Comparison of ENCODE assay signal across 9 cellular contexts in genomic region chr21:31446206-31446900, GRCh38.
DNase-seq lines count a peak whose midpoint lies in the region; ATAC-seq and TF ChIP-seq lines count a peak whose summit lies in the region.
"Had no signal": no experiment of that assay in that cellular context is flagged by ENCODE, and none has a peak within 500 bp of the region (broad histone marks: within the 10 kb centered on the region; RNA-seq: fewer than 3 reads in every experiment).

No MANE protein-coding gene starts in this region.

- H3K4me3 Mint-ChIP-seq in CD14-positive monocyte = peak overlapping the region in 1 of 2 donors; percentile 75
- no peak overlapping the region for H3K4me3 Mint-ChIP-seq in activated CD4-positive, alpha-beta T cell treated with anti-CD3 and anti-CD28 coated beads for 36 hours
- H3K4me3 Mint-ChIP-seq in dendritic cell treated with granulocyte-macrophage colony-stimulating factor and Interleukin-4, amounts not matched to agents 40 ng/mL and 50 ng/mL, for 4 days = no peak overlapping the region

- CTCF ChIA-PET in activated CD4-positive, alpha-beta T cell treated with anti-CD3 and anti-CD28 coated beads for 36 hours (lab: Charles Lee) = interaction anchor here (0.6 to 0.8 kb wide), 2 partner anchors 246 to 1958 kb away, joined by 3 read pairs; no protein-coding TSS in a partner anchor

- H3K36me3 Mint-ChIP-seq in CD14-positive monocyte = peaks cover 3 to 5% of the 10 kb centered on the region in 2 donors
- H3K36me3 Mint-ChIP-seq in activated CD4-positive, alpha-beta T cell treated with anti-CD3 and anti-CD28 coated beads for 36 hours (ENCODE audit: low read depth) = no peaks in the 10 kb centered on the region
- no peaks in the 10 kb centered on the region for H3K36me3 Mint-ChIP-seq in dendritic cell treated with granulocyte-macrophage colony-stimulating factor and Interleukin-4, amounts not matched to agents 40 ng/mL and 50 ng/mL, for 4 days (ENCODE audit: low read depth)

- no peak for TF ChIP-seq CTCF in CD14-positive monocyte (IDR thresholded peaks at IDR 0.05)

- H3K27me3 Mint-ChIP-seq in CD14-positive monocyte (ENCODE audit: low read depth in 3 of 3) = peaks cover 0 to 3% (median 0%) of the 10 kb centered on the region in 3 donors
- H3K27me3 Mint-ChIP-seq in activated CD4-positive, alpha-beta T cell treated with anti-CD3 and anti-CD28 coated beads for 36 hours = no peaks in the 10 kb centered on the region
- no peaks in the 10 kb centered on the region for H3K27me3 Mint-ChIP-seq in dendritic cell treated with granulocyte-macrophage colony-stimulating factor and Interleukin-4, amounts not matched to agents 40 ng/mL and 50 ng/mL, for 4 days

- in situ Hi-C loops in G401 (cut with HindIII; ENCODE audit: low sequenced_read_pairs) = no loop called here

- intact Hi-C loops in CD14-positive monocyte (cut with micrococcal nuclease) = loop anchor here (10.0 kb wide), 1 partner anchor 102 kb away; the partner anchor contains the start of gene TIAM1 (in 2 of the 2)
- intact Hi-C loops in activated CD4-positive, alpha-beta T cell treated with anti-CD3 and anti-CD28 coated beads for 36 hours (cut with DNase I, micrococcal nuclease) = no loop called here
- intact Hi-C loops in dendritic cell treated with granulocyte-macrophage colony-stimulating factor and Interleukin-4, amounts not matched to agents 40 ng/mL and 50 ng/mL, for 4 days (cut with micrococcal nuclease) = no loop called here

- peak; percentile 63 for ATAC-seq in HG02610 (IDR thresholded peaks at IDR 0.05; ENCODE audit: unreplicated experiment)
- ATAC-seq in activated CD4-positive, alpha-beta T cell treated with anti-CD3 and anti-CD28 coated beads for 36 hours = peak; percentile 86

- peak overlapping the region; percentile 31 to 88 (median 61) for H3K27ac Mint-ChIP-seq in CD14-positive monocyte
- peak overlapping the region; percentile 73 for H3K27ac Mint-ChIP-seq in activated CD4-positive, alpha-beta T cell treated with anti-CD3 and anti-CD28 coated beads for 36 hours
- peak overlapping the region; percentile 87 for H3K27ac Mint-ChIP-seq in dendritic cell treated with granulocyte-macrophage colony-stimulating factor and Interleukin-4, amounts not matched to agents 40 ng/mL and 50 ng/mL, for 4 days

- no peak for DNase-seq in CD14-positive monocyte (ENCODE audit: low spot score)
- DNase-seq in activated CD4-positive, alpha-beta T cell treated with anti-CD3 and anti-CD28 coated beads for 36 hours = peak; percentile 44
- DNase-seq in G401 (ENCODE audit: low spot score) = no peak
- DNase-seq in SW480 (ENCODE audit: low spot score) = no peak
- no peak for DNase-seq in NCI-H1417 (lab: John Stamatoyannopoulos, UW)
- DNase-seq in EL = no peak
- DNase-seq: BE2C had no signal

- POLR2A ChIA-PET in activated CD4-positive, alpha-beta T cell treated with anti-CD3 and anti-CD28 coated beads for 36 hours (lab: Charles Lee) = interaction anchor here (0.6 kb wide), 2 partner anchors 29 to 113 kb away, joined by 4 read pairs; no protein-coding TSS in a partner anchor

- peaks cover 0 to 12% (median 4%) of the 10 kb centered on the region in 7 donors for H3K9me3 Mint-ChIP-seq in CD14-positive monocyte
- peaks cover 2% of the 10 kb centered on the region for H3K9me3 Mint-ChIP-seq in activated CD4-positive, alpha-beta T cell treated with anti-CD3 and anti-CD28 coated beads for 36 hours (ENCODE audit: low read depth)
- no peaks in the 10 kb centered on the region for H3K9me3 Mint-ChIP-seq in dendritic cell treated with granulocyte-macrophage colony-stimulating factor and Interleukin-4, amounts not matched to agents 40 ng/mL and 50 ng/mL, for 4 days

- H3K4me1 Mint-ChIP-seq in CD14-positive monocyte = peaks cover 77% of the 10 kb centered on the region
- peaks cover 33% of the 10 kb centered on the region for H3K4me1 Mint-ChIP-seq in activated CD4-positive, alpha-beta T cell treated with anti-CD3 and anti-CD28 coated beads for 36 hours
- peaks cover 71% of the 10 kb centered on the region for H3K4me1 Mint-ChIP-seq in dendritic cell treated with granulocyte-macrophage colony-stimulating factor and Interleukin-4, amounts not matched to agents 40 ng/mL and 50 ng/mL, for 4 days (ENCODE audit: low read depth)

Comparison
In these comparisons a context has a peak if more than half of its experiments do, and no peak if none do; other contexts are left out.
1. intact Hi-C loops: an anchor here in CD14-positive monocyte (10.0 kb wide); none called in activated CD4-positive, alpha-beta T cell treated with anti-CD3 and anti-CD28 coated beads for 36 hours and dendritic cell treated with granulocyte-macrophage colony-stimulating factor and Interleukin-4, amounts not matched to agents 40 ng/mL and 50 ng/mL, for 4 days.